ENCODE assay signal across 18 cellular contexts in genomic region chr5:38601133-38601842, GRCh38. TPM values are rescaled to one million over a fixed set of nuclear protein-coding genes. Genes with fewer than 3 reads are reported as not detected.
A peak's percentile ranks its signal among the peaks of the same experiment; 100 is the strongest.
DNase-seq lines count a peak whose midpoint lies in the region; ATAC-seq, FAIRE-seq and TF ChIP-seq lines count a peak whose summit lies in the region.
"Had no signal": no experiment of that assay in that cellular context is flagged by ENCODE, and none has a peak within 500 bp of the region (broad histone marks: within the 10 kb centered on the region; RNA-seq: fewer than 3 reads in every experiment).

No MANE protein-coding gene starts in this region.

- in situ Hi-C loops in mammary epithelial cell (cut with MboI; ENCODE audit: low sequenced_read_pairs in 2 of 2): no loop called here

- WGBS in mammary epithelial cell (ENCODE audit: low coverage, missing lambda C conversion rate): 93% methylated on average over 5 of the region's 5 CpGs
- WGBS in endodermal cell (ENCODE audit: insufficient coverage in 1 of 2, insufficient read length in 1 of 2), 2 experiments: 95 to 100% methylated on average over 4 to 5 of the region's 5 CpGs

- H3K4me1 Mint-ChIP-seq in endodermal cell: peaks cover 85% of the 10 kb centered on the region
- H3K4me1 Mint-ChIP-seq: brain, naive B cell had no signal

- FAIRE-seq in keratinocyte (lab: Jason Lieb, UNC): no peak
- FAIRE-seq: GM12892 had no signal

- H3K36me3 ChIP-seq in MG63: no peaks in the 10 kb centered on the region
- H3K36me3 ChIP-seq in mammary epithelial cell (ENCODE audit: insufficient read depth, low read length): no peaks in the 10 kb centered on the region
- H3K36me3 ChIP-seq in keratinocyte (ENCODE audit: control insufficient read depth in 2 of 2, extremely low read depth in 1 of 2, insufficient read depth in 2 of 2, low read length in 2 of 2): no peaks in the 10 kb centered on the region
- H3K36me3 ChIP-seq in thoracic aorta: no peaks in the 10 kb centered on the region
- no peaks in the 10 kb centered on the region for H3K36me3 ChIP-seq in endodermal cell (ENCODE audit: control insufficient read depth, insufficient read depth, low read length)
- H3K36me3 ChIP-seq: SJSA1, tibial nerve had no signal

- peak overlapping the region; percentile 9 for H3K27ac ChIP-seq in mammary epithelial cell (ENCODE audit: insufficient read depth, low read depth, low read length)
- no peak overlapping the region for H3K27ac ChIP-seq in keratinocyte (ENCODE audit: control insufficient read depth, insufficient read depth, low read length)
- H3K27ac ChIP-seq in thoracic aorta: peak overlapping the region in 1 of 2 donors; percentile 74
- no peak overlapping the region for H3K27ac ChIP-seq in endodermal cell (ENCODE audit: low read depth, low read length)
- H3K27ac ChIP-seq: SJSA1 had no signal

- H3K9me3 ChIP-seq in MG63 (no peaks in the 10 kb centered on the region), mammary epithelial cell (replicated peaks; ENCODE audit: insufficient read depth, low read length) (no peaks in the 10 kb centered on the region), keratinocyte (ENCODE audit: control insufficient read depth, low read depth, low read length) (no peaks in the 10 kb centered on the region), thoracic aorta (no peaks in the 10 kb centered on the region), endodermal cell (ENCODE audit: control insufficient read depth, low read length) (no peaks in the 10 kb centered on the region)
- H3K9me3 ChIP-seq: SJSA1, tibial nerve had no signal

- no peaks in the 10 kb centered on the region for H3K79me2 ChIP-seq in mammary epithelial cell (ENCODE audit: insufficient read depth, low read length)
- H3K79me2 ChIP-seq in keratinocyte (ENCODE audit: control insufficient read depth, insufficient read depth, low read length): no peaks in the 10 kb centered on the region

- CTCF ChIA-PET in mammary epithelial cell (lab: Charles Lee; ENCODE audit: low non-redundant PET): no interaction called here

- no peaks in the 10 kb centered on the region for H3K36me3 Mint-ChIP-seq in endodermal cell (ENCODE audit: low read depth)
- H3K36me3 Mint-ChIP-seq: brain, naive B cell had no signal

- no peak overlapping the region for H3K9ac ChIP-seq in mammary epithelial cell (ENCODE audit: insufficient read depth, low read length)
- no peak overlapping the region for H3K9ac ChIP-seq in keratinocyte (ENCODE audit: control insufficient read depth, extremely low read depth, insufficient read depth, low read length)
- no peak overlapping the region for H3K9ac ChIP-seq in endodermal cell (ENCODE audit: extremely low read depth, low read length, poor library complexity, severe bottlenecking)

- H3K4me2 ChIP-seq in mammary epithelial cell (ENCODE audit: insufficient read depth, low read depth, low read length) (peak overlapping the region; percentile 2), keratinocyte (ENCODE audit: control insufficient read depth, extremely low read depth, insufficient read depth, low read depth, low read length) (peak overlapping the region; percentile 1)

- H3K4me1 ChIP-seq in mammary epithelial cell (ENCODE audit: insufficient read depth, low read length) (peaks cover 41% of the 10 kb centered on the region), keratinocyte (ENCODE audit: control insufficient read depth, extremely low read depth, insufficient read depth, low read length) (peaks cover 28% of the 10 kb centered on the region), thoracic aorta (ENCODE audit: control insufficient read depth in 1 of 2, low read depth in 2 of 2) (peaks cover 22 to 35% of the 10 kb centered on the region in 2 donors), endodermal cell (ENCODE audit: control insufficient read depth, insufficient read depth, low read length) (peaks cover 38% of the 10 kb centered on the region)

- no peaks in the 10 kb centered on the region for H3K9me3 Mint-ChIP-seq in endodermal cell
- H3K9me3 Mint-ChIP-seq: brain; effector memory CD8-positive, alpha-beta T cell had no signal

- H3K4me3 ChIP-seq in MG63: no peak overlapping the region
- H3K4me3 ChIP-seq in mammary epithelial cell (replicated peaks in 1 of 3; ENCODE audit: insufficient read depth in 1 of 3, low read depth in 2 of 3, low read length in 3 of 3): no peak overlapping the region
- H3K4me3 ChIP-seq in keratinocyte (ENCODE audit: control insufficient read depth in 2 of 3, extremely low read depth in 1 of 3, insufficient read depth in 2 of 3, low read depth in 1 of 3, low read length in 3 of 3): no peak overlapping the region
- H3K4me3 ChIP-seq in thoracic aorta: no peak overlapping the region
- H3K4me3 ChIP-seq in endodermal cell (ENCODE audit: low read length): no peak overlapping the region
- H3K4me3 ChIP-seq: SJSA1, tibial nerve had no signal

- dilution Hi-C loops in mammary epithelial cell (cut with HindIII; ENCODE audit: low sequenced_read_pairs) (no loop called here), keratinocyte (cut with MboI; ENCODE audit: extremely low pct_ligation_motif_present, low sequenced_read_pairs) (no loop called here)

- H3K27ac Mint-ChIP-seq in endodermal cell: no peak overlapping the region
- H3K27ac Mint-ChIP-seq: brain; effector memory CD8-positive, alpha-beta T cell had no signal

- no peaks in the 10 kb centered on the region for H3K9me1 ChIP-seq in keratinocyte (ENCODE audit: control insufficient read depth, extremely low read depth, insufficient read depth, low read length)

- intact Hi-C loops in mammary epithelial cell (cut with micrococcal nuclease): no loop called here

- H3K27me3 ChIP-seq in MG63 (no peaks in the 10 kb centered on the region), mammary epithelial cell (ENCODE audit: insufficient read depth, low read length) (no peaks in the 10 kb centered on the region), keratinocyte (ENCODE audit: control insufficient read depth, extremely low read depth, insufficient read depth, low read length) (no peaks in the 10 kb centered on the region), thoracic aorta (replicated peaks; ENCODE audit: insufficient read depth) (no peaks in the 10 kb centered on the region), endodermal cell (ENCODE audit: control insufficient read depth, insufficient read depth, low read length, poor library complexity, severe bottlenecking) (no peaks in the 10 kb centered on the region)
- H3K27me3 ChIP-seq: SJSA1, tibial nerve had no signal

- peak; percentile 92 for ATAC-seq in thoracic aorta (ENCODE audit: insufficient number of reproducible peaks, low FRiP score, low read depth)
- ATAC-seq in HG02981 (IDR thresholded peaks at IDR 0.05; ENCODE audit: unreplicated experiment): no peak
- ATAC-seq: effector memory CD8-positive, alpha-beta T cell had no signal

- no peak overlapping the region for H2AFZ ChIP-seq in mammary epithelial cell (ENCODE audit: low read depth, low read length)
- no peak overlapping the region for H2AFZ ChIP-seq in keratinocyte (ENCODE audit: control insufficient read depth, low read length)

- H3K4me3 Mint-ChIP-seq in endodermal cell: no peak overlapping the region
- H3K4me3 Mint-ChIP-seq: brain; effector memory CD8-positive, alpha-beta T cell had no signal

- no peaks in the 10 kb centered on the region for H3K27me3 Mint-ChIP-seq in endodermal cell (ENCODE audit: insufficient read depth)

- DNase-seq in MG63 (peak; percentile 28), mammary epithelial cell (no peak), keratinocyte (ENCODE audit: low read depth, low spot score) (no peak), thoracic aorta (ENCODE audit: low spot score) (no peak), endodermal cell (no peak), medulla oblongata (ENCODE audit: extremely low spot score) (no peak)
- DNase-seq: activated gamma-delta T cell; effector memory CD8-positive, alpha-beta T cell; islet precursor cell; naive B cell; NCI-H1092 treated with DMSO at 0.1 percent for 48 hours; NCI-H2171 had no signal

- H4K20me1 ChIP-seq in mammary epithelial cell (ENCODE audit: insufficient read depth, low read length) (no peaks in the 10 kb centered on the region), keratinocyte (ENCODE audit: control insufficient read depth, extremely low read depth, insufficient read depth, low read length) (no peaks in the 10 kb centered on the region)

- no TSS peak for BruUV-seq in mammary epithelial cell (replicated peaks; lab: Mats Ljungman, UMichigan)

- TF ChIP-seq CTCF in mammary epithelial cell (conservative IDR thresholded peaks at IDR 0.05 in 1 of 2, IDR thresholded peaks at IDR 0.05 in 1 of 2; ENCODE audit: extremely low read depth in 1 of 2, insufficient read depth in 1 of 2, low read depth in 1 of 2, low read length in 2 of 2): no peak
- TF ChIP-seq CTCF in keratinocyte (optimal IDR thresholded peaks at IDR 0.05 in 1 of 3, IDR thresholded peaks at IDR 0.05 in 1 of 3, conservative IDR thresholded peaks at IDR 0.05 in 1 of 3; ENCODE audit: extremely low read depth in 1 of 3, insufficient read depth in 2 of 3, low read length in 3 of 3): no peak
- no peak for TF ChIP-seq CTCF in thoracic aorta (IDR thresholded peaks at IDR 0.05)
- no peak for TF ChIP-seq CTCF in endodermal cell (conservative IDR thresholded peaks at IDR 0.05)

RNA-seq across cellular contexts. Expression of gene LIFR, which starts 44.8 kb away (rescaled TPM):
- 6.8 and 9.2 TPM in 2 replicates for total RNA-seq in MG63 (2014; rRNA removed; shearing (Covaris generic); ENCODE audit: low replicate concordance)
- total RNA-seq in mammary epithelial cell (10 to 100 TPM in 1 of 2 donors, 1 to 10 TPM in 1; 4.4 to 26.3 TPM), thoracic aorta (100 to 1,000 TPM in 1 of 2 donors, 10 to 100 TPM in 1; 61.1 to 110 TPM), endodermal cell (10 to 100 TPM; 81.7 to 85.9 TPM)
- polyA plus RNA-seq in mammary epithelial cell (1.6 TPM), keratinocyte (1.00 to 1.1 TPM (median 1.0 TPM) in 3 replicates)
- polyA minus RNA-seq in mammary epithelial cell (1.6 TPM), keratinocyte (1.1 to 4.3 TPM (median 3.8 TPM) in 3 replicates)
- polyA plus RNA-seq in keratinocyte (2011; ENCODE audit: low read depth): 0.24 TPM
- polyA plus RNA-seq in keratinocyte (2011; cell fraction: cytosol; rRNA removed): 0.40 and 0.90 TPM in 2 replicates
- polyA plus RNA-seq in keratinocyte (2011; cell fraction: nucleus; rRNA removed): 2.1 and 2.4 TPM in 2 replicates
- 0.48 and 1.1 TPM in 2 replicates for polyA plus RNA-seq in keratinocyte (2012; ENCODE audit: low replicate concordance)
- polyA minus RNA-seq in keratinocyte (2011; cell fraction: cytosol; rRNA and poly(A)+ RNA removed): 1.9 TPM
- polyA minus RNA-seq in keratinocyte (2011; cell fraction: nucleus; rRNA and poly(A)+ RNA removed): 5.4 and 10.6 TPM in 2 replicates
- 36.8 TPM for polyA plus RNA-seq in endodermal cell (2013, experiment 1 of 2)
- 46.8 TPM for polyA plus RNA-seq in endodermal cell (2013, experiment 2 of 2)
- total RNA-seq: activated CD8-positive, alpha-beta memory T cell treated with anti-CD3 and anti-CD28 coated beads for 36 hours had no signal
